Comparison of ENCODE assay signal across 9 cellular contexts in genomic region chr16:75244844-75245758, GRCh38. TPM values are rescaled to one million over a fixed set of nuclear protein-coding genes. Genes with fewer than 3 reads are reported as not detected.
A peak's percentile ranks its signal among the peaks of the same experiment; 100 is the strongest.
DNase-seq lines count a peak whose midpoint lies in the region; ATAC-seq and TF ChIP-seq lines count a peak whose summit lies in the region.
"Had no signal": no experiment of that assay in that cellular context is flagged by ENCODE, and none has a peak within 500 bp of the region (broad histone marks: within the 10 kb centered on the region; RNA-seq: fewer than 3 reads in every experiment).

No MANE protein-coding gene starts in this region.

- H3K36me3 ChIP-seq in parathyroid adenoma (ENCODE audit: control insufficient read depth, insufficient read depth, low read length): no peaks in the 10 kb centered on the region

- peak overlapping the region; percentile 98 for H3K27ac Mint-ChIP-seq in WTC11
- H3K27ac Mint-ChIP-seq in immature natural killer cell: peak overlapping the region in 1 of 6 donors; percentile 49
- no peak overlapping the region for H3K27ac Mint-ChIP-seq in natural killer cell

- peak overlapping the region; percentile 78 for H3K27ac ChIP-seq in parathyroid adenoma

- H3K4me2 ChIP-seq in parathyroid adenoma (ENCODE audit: low read length): peak overlapping the region; percentile 41

- intact Hi-C loops in head of caudate nucleus (cut with DNase I) (no loop called here), natural killer cell (cut with micrococcal nuclease) (no loop called here)

- peaks cover 57% of the 10 kb centered on the region for H3K79me2 ChIP-seq in parathyroid adenoma

- peak overlapping the region; percentile 26 for H2AFZ ChIP-seq in parathyroid adenoma

- H3K9ac ChIP-seq in parathyroid adenoma: no peak overlapping the region

- CTCF ChIA-PET in WTC11 (lab: Charles Lee): interaction anchor here (0.8 to 4.8 kb wide), 5 partner anchors 10 to 46 kb away, joined by 3 to 44 read pairs (median 7); no protein-coding TSS in a partner anchor

- H3K4me3 ChIP-seq in parathyroid adenoma (ENCODE audit: low read depth, low read length): peak overlapping the region; percentile 14

- H3K27me3 Mint-ChIP-seq in WTC11 (ENCODE audit: low read depth) (no peaks in the 10 kb centered on the region), immature natural killer cell (ENCODE audit: low read depth in 3 of 3) (peaks cover 2 to 11% (median 5%) of the 10 kb centered on the region in 3 donors), natural killer cell (ENCODE audit: low read depth in 2 of 2) (peaks cover 41% of the 10 kb centered on the region in 2 donors)

- no peak overlapping the region for H3K4me3 Mint-ChIP-seq in WTC11
- H3K4me3 Mint-ChIP-seq in immature natural killer cell: no peak overlapping the region
- H3K4me3 Mint-ChIP-seq in natural killer cell: no peak overlapping the region

- H3K9me3 Mint-ChIP-seq in WTC11: no peaks in the 10 kb centered on the region
- no peaks in the 10 kb centered on the region for H3K9me3 Mint-ChIP-seq in immature natural killer cell
- H3K9me3 Mint-ChIP-seq in natural killer cell: no peaks in the 10 kb centered on the region

- POLR2A ChIA-PET in WTC11 (lab: Charles Lee): interaction anchor here (1.3 to 2.6 kb wide), 2 partner anchors 9 to 12 kb away, joined by 6 to 13 read pairs; no protein-coding TSS in a partner anchor

- ATAC-seq in HG02610 (IDR thresholded peaks at IDR 0.05; ENCODE audit: unreplicated experiment) (peak; percentile 31), WTC11 (peak; percentile 56), GM19455 (IDR thresholded peaks at IDR 0.05; ENCODE audit: unreplicated experiment) (no peak), natural killer cell (no peak)

- TF ChIP-seq CTCF in WTC11 (IDR thresholded peaks at IDR 0.05): no peak
- TF ChIP-seq CTCF in parathyroid adenoma (IDR thresholded peaks at IDR 0.05): no peak
- TF ChIP-seq CTCF in natural killer cell (IDR thresholded peaks at IDR 0.05): no peak

- no peaks in the 10 kb centered on the region for H3K9me3 ChIP-seq in parathyroid adenoma (ENCODE audit: control insufficient read depth, low read length)

- H3K27me3 ChIP-seq in parathyroid adenoma (ENCODE audit: control insufficient read depth, insufficient read depth, low read length): no peaks in the 10 kb centered on the region

- peaks cover 33% of the 10 kb centered on the region for H3K36me3 Mint-ChIP-seq in WTC11
- H3K36me3 Mint-ChIP-seq in immature natural killer cell: no peaks in the 10 kb centered on the region
- H3K36me3 Mint-ChIP-seq in natural killer cell: no peaks in the 10 kb centered on the region

- H3K4me1 Mint-ChIP-seq in WTC11 (peaks cover 68% of the 10 kb centered on the region), immature natural killer cell (no peaks in the 10 kb centered on the region), natural killer cell (peaks cover 0 to 14% of the 10 kb centered on the region in 2 donors)

- peaks cover 24% of the 10 kb centered on the region for H3K4me1 ChIP-seq in parathyroid adenoma

- DNase-seq in Ammon's horn (ENCODE audit: low spot score) (peak; percentile 98), WTC11 (ENCODE audit: low spot score) (peak; percentile 68), head of caudate nucleus (peak; percentile 91 to 99 (median 96)), immature natural killer cell (no peak), natural killer cell (no peak)

TF ChIP-seq in WTC11, 78 proteins besides CTCF, POLR2A, EP300 and RAD21:
- TF ChIP-seq ZBTB21 (CRISPR knock-in tag; IDR thresholded peaks at IDR 0.05; ENCODE audit: borderline replicate concordance): no peak
- TF ChIP-seq PREB (CRISPR knock-in tag; IDR thresholded peaks at IDR 0.05; ENCODE audit: borderline replicate concordance): 0 out of 2 replicates have a peak, but pooled peaks have one; percentile 20
- TF ChIP-seq MAX (CRISPR knock-in tag; IDR thresholded peaks at IDR 0.05): 0 out of 2 replicates have a peak, but pooled peaks have one; percentile 22
- no peak for TF ChIP-seq FOXJ3 (CRISPR knock-in tag; IDR thresholded peaks at IDR 0.05; ENCODE audit: borderline replicate concordance)
- TF ChIP-seq GABPB1 (CRISPR knock-in tag; IDR thresholded peaks at IDR 0.05): peak; percentile 66
- TF ChIP-seq FOXK1 (CRISPR knock-in tag; IDR thresholded peaks at IDR 0.05): peak; percentile 21; the same call in 1 of the 2 replicates

RNA-seq across cellular contexts. Expression of gene BCAR1, which starts 6.3 kb away (rescaled TPM):
- total RNA-seq in WTC11 (2021) (87.3 to 95.6 TPM (median 88.6 TPM) in 3 replicates), natural killer cell (not detected)
- not detected for polyA plus RNA-seq in immature natural killer cell

RNA-seq across cellular contexts. Expression of gene CTRB1, which starts 26.3 kb away (rescaled TPM):
- total RNA-seq in WTC11 (2021) (3.9 to 5.7 TPM (median 5.7 TPM) in 3 replicates), natural killer cell (not detected)
- not detected for polyA plus RNA-seq in immature natural killer cell
- polyA plus RNA-seq: neural cell had no signal

RNA-seq across cellular contexts. Expression of gene CTRB2, which starts 38.1 kb away (rescaled TPM):
- 5.8 to 11.8 TPM (median 6.8 TPM) in 3 replicates for total RNA-seq in WTC11 (2021)
- not detected for polyA plus RNA-seq in immature natural killer cell
- not detected for total RNA-seq in natural killer cell
- polyA plus RNA-seq: neural cell had no signal

Comparison
In these comparisons a context has a peak if more than half of its experiments do, and no peak if none do; other contexts are left out.
1. DNase-seq: peak in Ammon's horn (single experiment), WTC11 (single experiment) and head of caudate nucleus (42 of 42); none in immature natural killer cell (0 of 3) and natural killer cell (single experiment).
2. ATAC-seq: peak in HG02610 (single experiment) and WTC11 (single experiment); none in GM19455 (single experiment) and natural killer cell (0 of 3).
3. RNA of gene BCAR1, which starts 6.3 kb away (total RNA-seq): 87.3 to 95.6 TPM in WTC11; not detected in natural killer cell; every median in the first group is over 10 times any median in the second.